Comparison of ENCODE assay signal across 8 cellular contexts in genomic region chr22:37019309-37020191, GRCh38.
DNase-seq lines count a peak whose midpoint lies in the region; ATAC-seq, FAIRE-seq and TF ChIP-seq lines count a peak whose summit lies in the region.

Gene MPST (plus strand): TSS chr22:37019742. CDS start chr22:37019837, 95 bp downstream.
Gene TST (minus strand): TSS chr22:37019447. CDS start chr22:37018732, 715 bp downstream.

- no peaks in the 10 kb centered on the region for H3K9me3 ChIP-seq in iPS-15b (ENCODE audit: control insufficient read depth, insufficient read depth, low read length)

- TF ChIP-seq CTCF in D721Med (IDR thresholded peaks at IDR 0.05; ENCODE audit: insufficient read depth, missing control alignments), result no peak
- no peak for TF ChIP-seq CTCF in KMS-11 (conservative IDR thresholded peaks at IDR 0.05; ENCODE audit: low read depth, low read length)
- no peak for TF ChIP-seq CTCF in brain microvascular endothelial cell (IDR thresholded peaks at IDR 0.05; ENCODE audit: low read depth, low read length, missing control alignments)
- TF ChIP-seq CTCF in retinal pigment epithelial cell (conservative IDR thresholded peaks at IDR 0.05; ENCODE audit: low read depth, low read length), result no peak

- DNase-seq in D721Med (ENCODE audit: insufficient read length, low spot score) (peak; percentile 40), brain microvascular endothelial cell (peak; percentile 29), retinal pigment epithelial cell (ENCODE audit: low read depth) (no peak)

- H3K4me3 ChIP-seq in KMS-11 (IDR thresholded peaks at IDR 0.05; ENCODE audit: insufficient read depth, low read depth, low read length) (no peak within 1 kb of the TSS), brain microvascular endothelial cell (ENCODE audit: low read depth, low read length) (peak within 1 kb of the TSS; percentile 86), iPS-15b (ENCODE audit: low read depth, low read length) (peak within 1 kb of the TSS; percentile 68), retinal pigment epithelial cell (ENCODE audit: low read length) (peak within 1 kb of the TSS; percentile 81)

- H3K9ac ChIP-seq in KMS-11 (peak within 1 kb of the TSS; percentile 60; the same call in 1 of the 2 replicates), iPS-15b (ENCODE audit: low read depth, low read length) (peak within 1 kb of the TSS; percentile 79)

- 0 out of 2 replicates have a peak within 1 kb of the TSS, but pooled peaks have one; percentile 2 for H3K27ac ChIP-seq in KMS-11
- peak within 1 kb of the TSS; percentile 78 for H3K27ac ChIP-seq in brain microvascular endothelial cell

- in situ Hi-C loops in brain microvascular endothelial cell (cut with HindIII; ENCODE audit: low pct_ligation_motif_present, low sequenced_read_pairs), result no loop called here

- FAIRE-seq in D721Med (lab: Jason Lieb, UNC), result no peak

- no peaks in the 10 kb centered on the region for H3K36me3 Mint-ChIP-seq in T-helper 1 cell treated with Interleukin-12 subunit alpha and Interleukin-12 subunit beta and Interleukin-4 antibody, amounts not matched to agents 30 μg/mL and 1 μg/mL, for 36 hours (ENCODE audit: low read depth)

- H3K27me3 ChIP-seq in KMS-11 (ENCODE audit: insufficient read depth, low read depth) (no peaks in the 10 kb centered on the region), brain microvascular endothelial cell (replicated peaks) (no peaks in the 10 kb centered on the region), iPS-15b (ENCODE audit: control insufficient read depth, insufficient read depth, low read length) (no peaks in the 10 kb centered on the region)

- peak within 1 kb of the TSS; percentile 88 for H3K4me3 Mint-ChIP-seq in T-helper 1 cell treated with Interleukin-12 subunit alpha and Interleukin-12 subunit beta and Interleukin-4 antibody, amounts not matched to agents 30 μg/mL and 1 μg/mL, for 36 hours

- H3K4me2 ChIP-seq in KMS-11, result peak within 1 kb of the TSS; percentile 62

- H3K9me3 Mint-ChIP-seq in T-helper 1 cell treated with Interleukin-12 subunit alpha and Interleukin-12 subunit beta and Interleukin-4 antibody, amounts not matched to agents 30 μg/mL and 1 μg/mL, for 36 hours, result no peaks in the 10 kb centered on the region

- no peaks in the 10 kb centered on the region for H3K36me3 ChIP-seq in KMS-11 (ENCODE audit: insufficient read depth)
- H3K36me3 ChIP-seq in brain microvascular endothelial cell (replicated peaks), result peaks cover 10% of the 10 kb centered on the region
- H3K36me3 ChIP-seq in iPS-15b (ENCODE audit: control insufficient read depth, insufficient read depth, low read length), result peaks cover 9% of the 10 kb centered on the region

- H3K27ac Mint-ChIP-seq in T-helper 1 cell treated with Interleukin-12 subunit alpha and Interleukin-12 subunit beta and Interleukin-4 antibody, amounts not matched to agents 30 μg/mL and 1 μg/mL, for 36 hours, result peak within 1 kb of the TSS; percentile 73

- no peaks in the 10 kb centered on the region for H3K79me2 ChIP-seq in KMS-11 (ENCODE audit: insufficient read depth, low read depth)

- H2AFZ ChIP-seq in KMS-11 (ENCODE audit: low read depth), result peak within 1 kb of the TSS; percentile 68

- peaks cover 18% of the 10 kb centered on the region for H3K4me1 Mint-ChIP-seq in T-helper 1 cell treated with Interleukin-12 subunit alpha and Interleukin-12 subunit beta and Interleukin-4 antibody, amounts not matched to agents 30 μg/mL and 1 μg/mL, for 36 hours (ENCODE audit: low read depth)

- H3K4me1 ChIP-seq in KMS-11 (ENCODE audit: low read depth, poor library complexity, severe bottlenecking) (peaks cover 17% of the 10 kb centered on the region), iPS-15b (ENCODE audit: control insufficient read depth, insufficient read depth, low read length) (no peaks in the 10 kb centered on the region)

- peak; percentile 57 for ATAC-seq in GM21360 (IDR thresholded peaks at IDR 0.05; ENCODE audit: unreplicated experiment)
- ATAC-seq in GM18870 (IDR thresholded peaks at IDR 0.05; ENCODE audit: unreplicated experiment), result no peak

- peaks cover 6% of the 10 kb centered on the region for H3K27me3 Mint-ChIP-seq in T-helper 1 cell treated with Interleukin-12 subunit alpha and Interleukin-12 subunit beta and Interleukin-4 antibody, amounts not matched to agents 30 μg/mL and 1 μg/mL, for 36 hours (ENCODE audit: low read depth)

- no peaks in the 10 kb centered on the region for H4K20me1 ChIP-seq in KMS-11 (ENCODE audit: insufficient read depth)
